ENCODE assay signal across 11 cellular contexts in genomic region chrX:71623105-71623450, GRCh38. TPM values are rescaled to one million over a fixed set of nuclear protein-coding genes. Genes with fewer than 3 reads are reported as not detected.
DNase-seq lines count a peak whose midpoint lies in the region; ATAC-seq and TF ChIP-seq lines count a peak whose summit lies in the region.
"Had no signal": no experiment of that assay in that cellular context is flagged by ENCODE, and none has a peak within 500 bp of the region (broad histone marks: within the 10 kb centered on the region; RNA-seq: fewer than 3 reads in every experiment).

No MANE protein-coding gene starts in this region.

- DNase-seq in Caco-2 (no peak), Peyer's patch (no peak), prostate gland (ENCODE audit: low spot score) (no peak), Calu3 (no peak), GM23338 (ENCODE audit: low spot score) (no peak), KBM-7 (no peak), AG08395 (ENCODE audit: low spot score) (no peak)

- CTCF ChIA-PET in Caco-2 (lab: Charles Lee) (no interaction called here), Calu3 (lab: Charles Lee) (interaction anchor here (1.1 kb wide), 1 partner anchor 29 kb away, joined by 3 read pairs; no protein-coding TSS in a partner anchor)

- H3K4me3 ChIP-seq in Caco-2 (ENCODE audit: low read depth, low read length) = no peak overlapping the region
- H3K4me3 ChIP-seq in Peyer's patch = no peak overlapping the region
- H3K4me3 ChIP-seq in esophagus (ENCODE audit: low read depth in 1 of 2, low read length in 2 of 2) = no peak overlapping the region
- no peak overlapping the region for H3K4me3 ChIP-seq in prostate gland
- H3K4me3 ChIP-seq in GM23338 = no peak overlapping the region
- H3K4me3 ChIP-seq: lung had no signal

- ATAC-seq in GM23338 = no peak; the same call in 1 of the 3 replicates

- no peak for TF ChIP-seq CTCF in Caco-2 (IDR thresholded peaks at IDR 0.05; ENCODE audit: insufficient read depth in 1 of 2, low read depth in 1 of 2, low read length in 1 of 2, severe bottlenecking in 1 of 2, unreplicated experiment in 1 of 2)
- TF ChIP-seq CTCF in Peyer's patch (IDR thresholded peaks at IDR 0.05) = no peak
- TF ChIP-seq CTCF in prostate gland (IDR thresholded peaks at IDR 0.05) = no peak
- no peak for TF ChIP-seq CTCF in Calu3 (IDR thresholded peaks at IDR 0.05; ENCODE audit: unreplicated experiment)
- no peak for TF ChIP-seq CTCF in GM23338 (conservative IDR thresholded peaks at IDR 0.05; ENCODE audit: low read depth in 2 of 2)

- H3K4me1 Mint-ChIP-seq in Caco-2 (ENCODE audit: low read depth, unreplicated experiment) (no peaks in the 10 kb centered on the region), Calu3 (ENCODE audit: low read depth, unreplicated experiment) (no peaks in the 10 kb centered on the region), GM23338 (peaks cover 3% of the 10 kb centered on the region; the same call in 1 of the 3 replicates)

- H3K27me3 Mint-ChIP-seq in Caco-2 (ENCODE audit: insufficient read depth, unreplicated experiment) (no peaks in the 10 kb centered on the region), Calu3 (ENCODE audit: unreplicated experiment) (no peaks in the 10 kb centered on the region), GM23338 (ENCODE audit: insufficient read depth, low read depth, poor library complexity) (no peaks in the 10 kb centered on the region)

- peaks cover 11% of the 10 kb centered on the region; the same call in 1 of the 2 replicates for H3K4me1 ChIP-seq in Caco-2
- H3K4me1 ChIP-seq in Peyer's patch = peaks cover 8 to 36% (median 21%) of the 10 kb centered on the region in 4 donors
- peaks cover 0 to 7% of the 10 kb centered on the region in 2 donors for H3K4me1 ChIP-seq in esophagus (ENCODE audit: control insufficient read depth in 2 of 2, insufficient read depth in 2 of 2, low read length in 1 of 2)
- H3K4me1 ChIP-seq in prostate gland (replicated peaks) = no peaks in the 10 kb centered on the region
- no peaks in the 10 kb centered on the region for H3K4me1 ChIP-seq in GM23338 (ENCODE audit: insufficient read depth)

- H3K36me3 ChIP-seq in Caco-2 (ENCODE audit: control insufficient read depth, insufficient read depth, low read length) (no peaks in the 10 kb centered on the region), Peyer's patch (no peaks in the 10 kb centered on the region), esophagus (ENCODE audit: control insufficient read depth in 2 of 2, insufficient read depth in 2 of 2, low read length in 1 of 2) (no peaks in the 10 kb centered on the region), prostate gland (no peaks in the 10 kb centered on the region), GM23338 (ENCODE audit: insufficient read depth) (no peaks in the 10 kb centered on the region)

- H4K20me1 ChIP-seq in GM23338 (replicated peaks; ENCODE audit: insufficient read depth) = no peaks in the 10 kb centered on the region

- TF ChIP-seq POLR2A in Peyer's patch (IDR thresholded peaks at IDR 0.05) (no peak), prostate gland (IDR thresholded peaks at IDR 0.05) (no peak)

- intact Hi-C loops in Caco-2 (cut with micrococcal nuclease; ENCODE audit: unreplicated experiment) (no loop called here), prostate gland (cut with DNase I) (no loop called here), Calu3 (cut with micrococcal nuclease; ENCODE audit: unreplicated experiment) (no loop called here)

- H3K27me3 ChIP-seq in Caco-2 (replicated peaks; ENCODE audit: control insufficient read depth, insufficient read depth, low read length) = no peaks in the 10 kb centered on the region
- H3K27me3 ChIP-seq in Peyer's patch = no peaks in the 10 kb centered on the region
- no peaks in the 10 kb centered on the region for H3K27me3 ChIP-seq in esophagus (ENCODE audit: control insufficient read depth in 1 of 2, insufficient read depth in 2 of 2, low read length in 2 of 2)
- no peaks in the 10 kb centered on the region for H3K27me3 ChIP-seq in prostate gland (replicated peaks; ENCODE audit: insufficient read depth)
- no peaks in the 10 kb centered on the region for H3K27me3 ChIP-seq in GM23338 (ENCODE audit: insufficient read depth)

- in situ Hi-C loops in KBM-7 (cut with MboI; ENCODE audit: low pct_unique_long_range_greater_than_20kb, low sequenced_read_pairs) = no loop called here

- 34 to 41% methylated on average over 3 of the region's 3 CpGs for WGBS in esophagus, 2 donors
- 29% methylated on average over 3 of the region's 3 CpGs for WGBS in prostate gland

- no peak overlapping the region for H3K4me2 ChIP-seq in GM23338

- H3F3A ChIP-seq in GM23338 (replicated peaks; ENCODE audit: low read depth) = no peaks in the 10 kb centered on the region

- H3K36me3 Mint-ChIP-seq in Caco-2 (ENCODE audit: insufficient read depth, unreplicated experiment) = no peaks in the 10 kb centered on the region
- peaks cover 6% of the 10 kb centered on the region for H3K36me3 Mint-ChIP-seq in Calu3 (ENCODE audit: insufficient read depth, unreplicated experiment)
- no peaks in the 10 kb centered on the region; the same call in 1 of the 3 replicates for H3K36me3 Mint-ChIP-seq in GM23338 (ENCODE audit: low read depth)

- no peak overlapping the region for H2AFZ ChIP-seq in GM23338

- H3K27ac Mint-ChIP-seq in Caco-2 (ENCODE audit: unreplicated experiment) (peak overlapping the region; percentile 50), Calu3 (ENCODE audit: unreplicated experiment) (no peak overlapping the region), GM23338 (no peak overlapping the region)

- H3K9me3 Mint-ChIP-seq in Caco-2 (ENCODE audit: unreplicated experiment) (no peaks in the 10 kb centered on the region), Calu3 (ENCODE audit: low read depth, unreplicated experiment) (no peaks in the 10 kb centered on the region), GM23338 (no peaks in the 10 kb centered on the region; the same call in 2 of the 3 replicates)

- POLR2A ChIA-PET in Caco-2 (lab: Charles Lee) = no interaction called here

- H3K4me3 Mint-ChIP-seq in Caco-2 (ENCODE audit: unreplicated experiment) (no peak overlapping the region), Calu3 (ENCODE audit: low read depth, unreplicated experiment) (no peak overlapping the region), GM23338 (no peak overlapping the region)

- H3K79me2 ChIP-seq in GM23338 (replicated peaks; ENCODE audit: insufficient read depth) = no peaks in the 10 kb centered on the region

- H3K27ac ChIP-seq in Peyer's patch (peak overlapping the region; percentile 74 to 94 (median 90)), esophagus (ENCODE audit: low read depth in 2 of 2, low read length in 1 of 2) (peak overlapping the region; percentile 77), prostate gland (peak overlapping the region; percentile 60 to 66), GM23338 (ENCODE audit: low read depth) (no peak overlapping the region)
- H3K27ac ChIP-seq: epithelial cell of prostate had no signal

- BruUV-seq in Caco-2 (replicated peaks; lab: Mats Ljungman, UMichigan) (no TSS peak), Calu3 (replicated peaks; lab: Mats Ljungman, UMichigan) (no TSS peak)

- no peaks in the 10 kb centered on the region for H3K9me3 ChIP-seq in Caco-2
- no peaks in the 10 kb centered on the region for H3K9me3 ChIP-seq in Peyer's patch
- H3K9me3 ChIP-seq in esophagus (ENCODE audit: control insufficient read depth in 2 of 2, insufficient read depth in 1 of 2, low read depth in 1 of 2, low read length in 1 of 2) = peaks cover 0 to 2% of the 10 kb centered on the region in 2 donors
- no peaks in the 10 kb centered on the region for H3K9me3 ChIP-seq in prostate gland

- H3K9me2 ChIP-seq in GM23338 (ENCODE audit: insufficient read depth) = no peaks in the 10 kb centered on the region

TF ChIP-seq in GM23338, 12 proteins besides CTCF, POLR2A, EP300 and RAD21:
- TF ChIP-seq JUNB (IDR thresholded peaks at IDR 0.05; ENCODE audit: unreplicated experiment) (no peak), POLR2AphosphoS5 (IDR thresholded peaks at IDR 0.05; ENCODE audit: low read depth) (no peak)

RNA-seq across cellular contexts. Expression of gene CXCR3, which starts 4.8 kb away (rescaled TPM):
- total RNA-seq in Caco-2 (2022) = not detected in 2 replicates
- total RNA-seq in Peyer's patch = 1 to 10 TPM in 3 of 4 donors, not detected in 1; 4.4 to 9.2 (median 8.4) TPM
- polyA plus RNA-seq in esophagus = under 1 TPM; 0.64 to 0.69 TPM
- total RNA-seq in prostate gland = 1 to 10 TPM in 1 of 2 donors, not detected in 1; 1.1 TPM
- not detected in 2 replicates for total RNA-seq in Calu3 (2022)
- total RNA-seq in GM23338 (2014; rRNA removed; shearing (Covaris generic)) = not detected in 2 replicates
- polyA plus RNA-seq in GM23338 (2016; fragmentation: Nextera tagmentation; extraction: Ambion mirVana) = not detected in 2 replicates
- total RNA-seq: RPMI7951 had no signal

RNA-seq across cellular contexts. Expression of gene GCNA, which starts 44.8 kb away (rescaled TPM):
- 2.8 and 3.4 TPM in 2 replicates for total RNA-seq in Caco-2 (2022)
- total RNA-seq in Peyer's patch = 10 to 100 TPM in 1 of 4 donors, 1 to 10 TPM in 3; 3.0 to 15.7 (median 4.9) TPM
- under 1 TPM; 0.84 to 0.98 TPM for polyA plus RNA-seq in esophagus
- total RNA-seq in prostate gland = 10 to 100 TPM in 1 of 2 donors, 1 to 10 TPM in 1; 1.4 to 18.0 TPM
- 8.1 and 10.2 TPM in 2 replicates for total RNA-seq in Calu3 (2022)
- 1.5 and 2.7 TPM in 2 replicates for total RNA-seq in GM23338 (2014; rRNA removed; shearing (Covaris generic))
- 0.63 and 1.2 TPM in 2 replicates for polyA plus RNA-seq in GM23338 (2016; fragmentation: Nextera tagmentation; extraction: Ambion mirVana)
